24 cellular contexts compared by ENCODE assay signal in the genomic region with DNA sequence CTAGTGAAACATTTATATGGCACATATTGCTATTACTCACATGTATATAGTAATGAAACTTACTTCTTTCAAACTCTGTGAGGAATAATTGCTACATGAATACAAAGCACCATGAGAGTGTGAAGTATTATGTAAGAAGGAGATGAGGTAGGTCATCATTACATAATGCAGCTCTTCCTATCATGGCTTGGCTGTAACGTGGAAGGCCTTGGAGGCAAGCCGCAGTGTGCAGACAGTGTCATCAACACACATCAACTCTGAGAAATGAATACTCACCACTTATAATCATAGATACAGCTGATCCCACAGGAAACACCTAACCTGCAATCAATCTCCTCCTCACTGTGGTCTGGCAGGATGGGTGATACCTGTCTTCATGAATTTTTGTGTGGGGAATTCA. TPM values are rescaled to one million over a fixed set of nuclear protein-coding genes. Genes with fewer than 3 reads are reported as not detected.
DNase-seq lines count a peak whose midpoint lies in the region; ATAC-seq, FAIRE-seq and TF ChIP-seq lines count a peak whose summit lies in the region.
"Had no signal": no experiment of that assay in that cellular context is flagged by ENCODE, and none has a peak within 500 bp of the region (broad histone marks: within the 10 kb centered on the region; RNA-seq: fewer than 3 reads in every experiment).

No MANE protein-coding gene starts in this region.

- H3F3A ChIP-seq in neural cell (ENCODE audit: insufficient read depth, low read length, poor library complexity, severe bottlenecking) = no peaks in the 10 kb centered on the region

- TF ChIP-seq POLR2A in H54 (IDR thresholded peaks at IDR 0.05; ENCODE audit: low read depth, low read length) = no peak

- no peak overlapping the region for H3K4me3 ChIP-seq in epithelial cell of esophagus (ENCODE audit: low read length)
- H3K4me3 ChIP-seq in neural cell (ENCODE audit: low read length) = no peak overlapping the region
- H3K4me3 ChIP-seq: A549; BLaER1 treated with 17β-estradiol and CSF1 and Interleukin-3, amounts not matched to agents 10 nM and 100 nM; GM23248 had no signal

- no peaks in the 10 kb centered on the region for H4K20me1 ChIP-seq in neural cell (ENCODE audit: insufficient read depth)
- H4K20me1 ChIP-seq: BLaER1 treated with 17β-estradiol and CSF1 and Interleukin-3, amounts not matched to agents 10 nM and 100 nM had no signal

- no peak for TF ChIP-seq RAD21 in neural cell (conservative IDR thresholded peaks at IDR 0.05)

- ATAC-seq in GM19463 (IDR thresholded peaks at IDR 0.05; ENCODE audit: unreplicated experiment) = no peak
- ATAC-seq in GM21529 (IDR thresholded peaks at IDR 0.05; ENCODE audit: unreplicated experiment) = no peak
- ATAC-seq: A549, HCT116 had no signal

- H3K4me2 ChIP-seq in neural cell (ENCODE audit: low read length) = no peak overlapping the region
- H3K4me2 ChIP-seq: A549; BLaER1 treated with 17β-estradiol and CSF1 and Interleukin-3, amounts not matched to agents 10 nM and 100 nM had no signal

- TF ChIP-seq EP300 in neural cell (conservative IDR thresholded peaks at IDR 0.05; ENCODE audit: poor library complexity, severe bottlenecking) = peak; percentile 15

- no peak for TF ChIP-seq CTCF in epithelial cell of esophagus (IDR thresholded peaks at IDR 0.05; ENCODE audit: insufficient read depth, low read depth, low read length, missing control alignments)
- no peak for TF ChIP-seq CTCF in neural cell (IDR thresholded peaks at IDR 0.05; ENCODE audit: poor library complexity, severe bottlenecking)
- TF ChIP-seq CTCF in D721Med (IDR thresholded peaks at IDR 0.05; ENCODE audit: insufficient read depth, missing control alignments) = no peak

- no peaks in the 10 kb centered on the region for H3K9me3 ChIP-seq in neural cell (ENCODE audit: low read length)
- H3K9me3 ChIP-seq: A549; BE2C; BLaER1 treated with 17β-estradiol and CSF1 and Interleukin-3, amounts not matched to agents 10 nM and 100 nM had no signal

- H3K27ac ChIP-seq in neural cell (ENCODE audit: low read length) = no peak overlapping the region
- H3K27ac ChIP-seq: A549; BLaER1 treated with 17β-estradiol and CSF1 and Interleukin-3, amounts not matched to agents 10 nM and 100 nM; GM23248 had no signal

- H3K79me2 ChIP-seq in neural cell (replicated peaks; ENCODE audit: insufficient read depth, low read length) = no peaks in the 10 kb centered on the region

- H3K9me2 ChIP-seq in neural cell (ENCODE audit: insufficient read depth, low read length) = no peaks in the 10 kb centered on the region

- H3K36me3 ChIP-seq in neural cell (ENCODE audit: insufficient read depth, low read length) = no peaks in the 10 kb centered on the region
- H3K36me3 ChIP-seq: BE2C; BLaER1 treated with 17β-estradiol and CSF1 and Interleukin-3, amounts not matched to agents 10 nM and 100 nM had no signal

- no peaks in the 10 kb centered on the region for H3K27me3 ChIP-seq in neural cell (ENCODE audit: insufficient read depth, low read depth, low read length)
- H3K27me3 ChIP-seq: BE2C; BLaER1 treated with 17β-estradiol and CSF1 and Interleukin-3, amounts not matched to agents 10 nM and 100 nM had no signal

- no peak overlapping the region for H3K9ac ChIP-seq in neural cell (ENCODE audit: low read length)
- H3K9ac ChIP-seq: BLaER1 treated with 17β-estradiol and CSF1 and Interleukin-3, amounts not matched to agents 10 nM and 100 nM; GM23248 had no signal

- DNase-seq in H54 (ENCODE audit: insufficient read length, low spot score) (no peak), NCI-H226 (peak; percentile 33), epithelial cell of esophagus (ENCODE audit: low read depth) (peak; percentile 82), D721Med (ENCODE audit: insufficient read length, low spot score) (no peak)
- DNase-seq: 8988T; ACHN; AML-193; BE2C; CD4-positive, alpha-beta T cell; CD8-positive, alpha-beta memory T cell; DMS53; DMS79 treated with DMSO at 0.1 percent for 48 hours; GF-D8; GM23248; H9 had no signal

- H2AFZ ChIP-seq in neural cell (ENCODE audit: low read depth, low read length) = no peak overlapping the region
- H2AFZ ChIP-seq: GM23248 had no signal

- FAIRE-seq in H54 (lab: Jason Lieb, UNC) = peak; percentile 30
- FAIRE-seq in D721Med (lab: Jason Lieb, UNC) = no peak
- FAIRE-seq: A549, GM12891, GM18507, H1 had no signal

TF ChIP-seq in neural cell, 6 proteins besides CTCF, POLR2A, EP300 and RAD21:
- TF ChIP-seq EZH2 (IDR thresholded peaks at IDR 0.05; ENCODE audit: borderline replicate concordance, insufficient read depth, low read length, poor library complexity, severe bottlenecking) (no peak), POLR2AphosphoS5 (IDR thresholded peaks at IDR 0.05) (peak; percentile 42)

RNA-seq across cellular contexts. Expression of a gene that starts 49.9 kb away (rescaled TPM):
- 10.1 and 11.6 TPM in 2 replicates for polyA plus RNA-seq in neural cell
- 43.9 and 69.4 TPM in 2 replicates for polyA minus RNA-seq in neural cell

Comparison
In these comparisons a context has a peak if more than half of its experiments do, and no peak if none do; other contexts are left out.
1. DNase-seq: peak in NCI-H226 (single experiment) and epithelial cell of esophagus (single experiment); none in H54 (single experiment) and D721Med (single experiment).